8 cellular contexts compared by ENCODE assay signal in genomic region chr7:150450491-150450992, GRCh38. TPM values are rescaled to one million over a fixed set of nuclear protein-coding genes. Genes with fewer than 3 reads are reported as not detected.
DNase-seq lines count a peak whose midpoint lies in the region; ATAC-seq and TF ChIP-seq lines count a peak whose summit lies in the region.

Gene GIMAP8 (plus strand): TSS chr7:150450630. CDS start chr7:150466699, 16,069 bp downstream.

- peaks cover 25 to 46% of the 10 kb centered on the region in 2 donors for H3K36me3 Mint-ChIP-seq in CD4-positive, alpha-beta memory T cell
- peaks cover 32% of the 10 kb centered on the region for H3K36me3 Mint-ChIP-seq in activated CD8-positive, alpha-beta T cell treated with anti-CD3 and anti-CD28 coated beads for 36 hours (ENCODE audit: low read depth)

- ATAC-seq in HG02852 (IDR thresholded peaks at IDR 0.05; ENCODE audit: unreplicated experiment) (peak; percentile 37), GM18870 (IDR thresholded peaks at IDR 0.05; ENCODE audit: unreplicated experiment) (no peak), GM21717 (IDR thresholded peaks at IDR 0.05; ENCODE audit: unreplicated experiment) (no peak), GM19035 (IDR thresholded peaks at IDR 0.05; ENCODE audit: unreplicated experiment) (no peak)
- peak; percentile 47 for ATAC-seq in activated CD8-positive, alpha-beta T cell treated with anti-CD3 and anti-CD28 coated beads for 36 hours

- H3K27ac Mint-ChIP-seq in CD4-positive, alpha-beta memory T cell, result peak within 1 kb of the TSS; percentile 84 to 98 (median 96)
- peak within 1 kb of the TSS; percentile 100 for H3K27ac Mint-ChIP-seq in activated CD8-positive, alpha-beta T cell treated with anti-CD3 and anti-CD28 coated beads for 36 hours

- DNase-seq in CD4-positive, alpha-beta memory T cell, result peak; percentile 62 to 82 (median 70)
- DNase-seq in activated CD8-positive, alpha-beta T cell treated with anti-CD3 and anti-CD28 coated beads for 36 hours, result peak; percentile 78
- peak; percentile 89 for DNase-seq in cardiac septum (ENCODE audit: low spot score)
- DNase-seq in stimulated activated CD4-positive, alpha-beta T cell treated with anti-CD3 and anti-CD28 coated beads, Interleukin-2, amount 100 ng/mL, for 4 hours (ENCODE audit: low read depth), result peak; percentile 32

- H3K27me3 ChIP-seq in CD4-positive, alpha-beta memory T cell (ENCODE audit: insufficient read depth, low read length), result no peaks in the 10 kb centered on the region

- intact Hi-C loops in CD4-positive, alpha-beta memory T cell (cut with micrococcal nuclease), result loop anchor here (1.0 to 2.0 kb wide), 5 partner anchors 14 to 287 kb away; partner anchors contain the start of genes GIMAP2, GIMAP5 and GIMAP7
- intact Hi-C loops in activated CD8-positive, alpha-beta T cell treated with anti-CD3 and anti-CD28 coated beads for 36 hours (cut with micrococcal nuclease), result loop anchor here (5.0 kb wide), 3 partner anchors 37 to 287 kb away; partner anchors contain the start of genes GIMAP4 and GIMAP5
- intact Hi-C loops in cardiac septum (cut with DNase I), result loop anchor here (5.0 kb wide), 2 partner anchors 67 to 182 kb away; partner anchors contain the start of gene GIMAP6

- CTCF ChIA-PET in CD4-positive, alpha-beta memory T cell (lab: Charles Lee; ENCODE audit: partially characterized antibody), result interaction anchor here (0.8 to 10.5 kb wide), 19 partner anchors 11 to 307 kb away, joined by 3 to 146 read pairs (median 5); partner anchors contain the start of genes GIMAP1, GIMAP2, GIMAP4 and GIMAP6
- CTCF ChIA-PET in activated CD8-positive, alpha-beta T cell treated with anti-CD3 and anti-CD28 coated beads for 36 hours (lab: Charles Lee), result interaction anchor here (0.6 to 6.5 kb wide), 16 partner anchors 11 to 535 kb away, joined by 3 to 93 read pairs (median 5); partner anchors contain the start of genes GIMAP4, GIMAP5 and GIMAP7

- peaks cover 45 to 79% (median 60%) of the 10 kb centered on the region in 4 donors for H3K4me1 Mint-ChIP-seq in CD4-positive, alpha-beta memory T cell
- peaks cover 56% of the 10 kb centered on the region for H3K4me1 Mint-ChIP-seq in activated CD8-positive, alpha-beta T cell treated with anti-CD3 and anti-CD28 coated beads for 36 hours (ENCODE audit: low read depth)

- H3K27ac ChIP-seq in CD4-positive, alpha-beta memory T cell (ENCODE audit: low read depth, low read length), result peak within 1 kb of the TSS; percentile 84

- H3K9me3 ChIP-seq in CD4-positive, alpha-beta memory T cell (ENCODE audit: control insufficient read depth in 1 of 2, low read length in 2 of 2), result peaks cover 0 to 2% of the 10 kb centered on the region in 2 donors

- POLR2A ChIA-PET in CD4-positive, alpha-beta memory T cell (lab: Charles Lee; ENCODE audit: partially characterized antibody), result interaction anchor here (0.6 to 31.1 kb wide), 38 partner anchors 23 to 306 kb away, joined by 3 to 1079 read pairs (median 12); partner anchors contain the start of genes GIMAP1, GIMAP2, GIMAP4 and GIMAP5
- POLR2A ChIA-PET in activated CD8-positive, alpha-beta T cell treated with anti-CD3 and anti-CD28 coated beads for 36 hours (lab: Charles Lee), result interaction anchor here (0.6 to 8.3 kb wide), 28 partner anchors 10 to 297 kb away, joined by 3 to 157 read pairs (median 4); partner anchors contain the start of genes GIMAP1, GIMAP4, GIMAP5 and GIMAP6

- peaks cover 0 to 20% (median 7%) of the 10 kb centered on the region in 8 donors for H3K9me3 Mint-ChIP-seq in CD4-positive, alpha-beta memory T cell
- H3K9me3 Mint-ChIP-seq in activated CD8-positive, alpha-beta T cell treated with anti-CD3 and anti-CD28 coated beads for 36 hours, result peaks cover 11% of the 10 kb centered on the region

- H3K4me3 Mint-ChIP-seq in CD4-positive, alpha-beta memory T cell, result peak within 1 kb of the TSS; percentile 97 to 100 (median 100)
- H3K4me3 Mint-ChIP-seq in activated CD8-positive, alpha-beta T cell treated with anti-CD3 and anti-CD28 coated beads for 36 hours, result peak within 1 kb of the TSS; percentile 97

- TF ChIP-seq CTCF in activated CD8-positive, alpha-beta T cell treated with anti-CD3 and anti-CD28 coated beads for 36 hours (IDR thresholded peaks at IDR 0.05), result no peak

- no peaks in the 10 kb centered on the region for H3K27me3 Mint-ChIP-seq in CD4-positive, alpha-beta memory T cell
- no peaks in the 10 kb centered on the region for H3K27me3 Mint-ChIP-seq in activated CD8-positive, alpha-beta T cell treated with anti-CD3 and anti-CD28 coated beads for 36 hours

- peak within 1 kb of the TSS; percentile 95 to 100 for H3K4me3 ChIP-seq in CD4-positive, alpha-beta memory T cell (ENCODE audit: low read length in 2 of 2)

- H3K36me3 ChIP-seq in CD4-positive, alpha-beta memory T cell (ENCODE audit: insufficient read depth, low read length), result no peaks in the 10 kb centered on the region

- peaks cover 69% of the 10 kb centered on the region for H3K4me1 ChIP-seq in CD4-positive, alpha-beta memory T cell (ENCODE audit: insufficient read depth, low read length)

RNA-seq across cellular contexts. Expression of gene GIMAP8, which starts in this region (rescaled TPM):
- total RNA-seq in CD4-positive, alpha-beta memory T cell, result 10 to 100 TPM; 59.0 to 62.5 TPM
- polyA plus RNA-seq in CD4-positive, alpha-beta memory T cell, result 10 to 100 TPM in 1 of 2 donors, 1 to 10 TPM in 1; 9.8 to 39.9 TPM
- 1 to 10 TPM; 8.6 to 8.7 TPM for total RNA-seq in activated CD8-positive, alpha-beta T cell treated with anti-CD3 and anti-CD28 coated beads for 36 hours
- total RNA-seq in cardiac septum, result 16.3 TPM

Comparison
In these comparisons a context has a peak if more than half of its experiments do, and no peak if none do; other contexts are left out.
1. DNase-seq: peak in every context shown above with its lines; median percentile 89 in cardiac septum; 78 in activated CD8-positive, alpha-beta T cell treated with anti-CD3 and anti-CD28 coated beads for 36 hours; 70 in CD4-positive, alpha-beta memory T cell; 32 in stimulated activated CD4-positive, alpha-beta T cell treated with anti-CD3 and anti-CD28 coated beads, Interleukin-2, amount 100 ng/mL, for 4 hours.
2. ATAC-seq: peak in HG02852 (single experiment) and activated CD8-positive, alpha-beta T cell treated with anti-CD3 and anti-CD28 coated beads for 36 hours (single experiment); none in GM18870 (single experiment), GM21717 (single experiment) and GM19035 (single experiment).